Comparison of ENCODE assay signal across 15 cellular contexts in genomic region chr7:27122075-27122910, GRCh38. TPM values are rescaled to one million over a fixed set of nuclear protein-coding genes. Genes with fewer than 3 reads are reported as not detected.
DNase-seq lines count a peak whose midpoint lies in the region; ATAC-seq, FAIRE-seq and TF ChIP-seq lines count a peak whose summit lies in the region.
"Had no signal": no experiment of that assay in that cellular context is flagged by ENCODE, and none has a peak within 500 bp of the region (broad histone marks: within the 10 kb centered on the region; RNA-seq: fewer than 3 reads in every experiment).

No MANE protein-coding gene starts in this region.

- no peak for TF ChIP-seq EP300 in A549 (IDR thresholded peaks at IDR 0.05)

- peak; percentile 63 to 69 for ATAC-seq in A549
- ATAC-seq in RWPE2 (ENCODE audit: low read depth), result no peak
- ATAC-seq in GM21526 (IDR thresholded peaks at IDR 0.05; ENCODE audit: low FRiP score, unreplicated experiment), result no peak
- ATAC-seq in HG03521 (IDR thresholded peaks at IDR 0.05; ENCODE audit: unreplicated experiment), result no peak

- H3K9me3 Mint-ChIP-seq in nephron, result no peaks in the 10 kb centered on the region
- H3K9me3 Mint-ChIP-seq: activated naive CD4-positive, alpha-beta T cell treated with anti-CD3 and anti-CD28 coated beads for 36 hours had no signal

- peak overlapping the region; percentile 35 for H3K9ac ChIP-seq in fibroblast of lung (ENCODE audit: insufficient read depth, low read length)

- 3% methylated on average over 39 of the region's 42 CpGs for WGBS in A549 (ENCODE audit: missing lambda C conversion rate)

- H3K27ac Mint-ChIP-seq in nephron, result peak overlapping the region; percentile 98 to 100 (median 99)
- H3K27ac Mint-ChIP-seq: activated naive CD4-positive, alpha-beta T cell treated with anti-CD3 and anti-CD28 coated beads for 36 hours had no signal

- FAIRE-seq in A549 (lab: Jason Lieb, UNC), result no peak
- FAIRE-seq: GM18507 had no signal

- peak overlapping the region; percentile 90 to 93 (median 91) for H3K4me3 Mint-ChIP-seq in nephron
- H3K4me3 Mint-ChIP-seq: activated naive CD4-positive, alpha-beta T cell treated with anti-CD3 and anti-CD28 coated beads for 36 hours had no signal

- TF ChIP-seq RAD21 in A549 (conservative IDR thresholded peaks at IDR 0.05 in 1 of 2, IDR thresholded peaks at IDR 0.05 in 1 of 2), result 0 out of 5 replicates have a peak, but pooled peaks of 1 of the 2 experiments have one; percentile 11

- H3K4me1 ChIP-seq in A549, result peaks cover 49% of the 10 kb centered on the region
- no peaks in the 10 kb centered on the region for H3K4me1 ChIP-seq in RWPE2 (ENCODE audit: insufficient read depth, poor library complexity, severe bottlenecking)
- H3K4me1 ChIP-seq in fibroblast of lung (ENCODE audit: control insufficient read depth, extremely low read depth, insufficient read depth, low read length), result peaks cover 27% of the 10 kb centered on the region

- peaks cover 94% of the 10 kb centered on the region for H3K4me1 Mint-ChIP-seq in nephron

- DNase-seq in A549 (ENCODE audit: low read depth in 1 of 2, low spot score in 1 of 2), result peak; percentile 55 to 69
- DNase-seq in RWPE2 (ENCODE audit: low spot score), result peak; percentile 33
- peak; percentile 41 to 42 for DNase-seq in fibroblast of lung (ENCODE audit: low read depth in 2 of 2)
- no peak for DNase-seq in NCI-H2227 treated with DMSO at 0.1 percent for 48 hours (lab: John Stamatoyannopoulos, UW)
- no peak for DNase-seq in NOMO-1 treated with DMSO at 0.1 percent for 48 hours (lab: John Stamatoyannopoulos, UW; ENCODE audit: unreplicated experiment)
- DNase-seq: activated CD4-positive, alpha-beta T cell treated with anti-CD3 and anti-CD28 coated beads for 4 hours; activated naive CD4-positive, alpha-beta T cell treated with anti-CD3 and anti-CD28 coated beads for 36 hours; hypothalamus; NCI-H82; stimulated activated CD4-positive, alpha-beta T cell treated with anti-CD3 and anti-CD28 coated beads, Interleukin-2, amount 100 ng/mL, for 48 hours; SW 1271 had no signal

- POLR2A ChIA-PET in A549 (lab: Yijun Ruan, JAX), result interaction anchor here (0.8 to 1.9 kb wide), 7 partner anchors 8 to 258 kb away, joined by 3 to 9 read pairs (median 5); partner anchors contain the start of genes HOXA4, HOXA5 and SKAP2

- H3K36me3 ChIP-seq in RWPE2 (ENCODE audit: low read depth) (no peaks in the 10 kb centered on the region), fibroblast of lung (ENCODE audit: control insufficient read depth, insufficient read depth, low read length) (no peaks in the 10 kb centered on the region)

- no peak overlapping the region for H2AFZ ChIP-seq in fibroblast of lung (ENCODE audit: low read length)

- peaks cover 85% of the 10 kb centered on the region for H3K36me3 Mint-ChIP-seq in nephron (ENCODE audit: low read depth)

- CTCF ChIA-PET in A549 (lab: Yijun Ruan, JAX), result interaction anchor here (0.5 to 2.6 kb wide), 7 partner anchors 8 to 461 kb away, joined by 3 to 6 read pairs (median 4); partner anchors contain the start of genes HOXA4 and HOXA5

- no peaks in the 10 kb centered on the region for H4K20me1 ChIP-seq in fibroblast of lung (ENCODE audit: control insufficient read depth, extremely low read depth, insufficient read depth, low read length)

- TF ChIP-seq CTCF in A549 (IDR thresholded peaks at IDR 0.05) (no peak), RWPE2 (IDR thresholded peaks at IDR 0.05; ENCODE audit: poor library complexity, severe bottlenecking) (no peak), fibroblast of lung (conservative IDR thresholded peaks at IDR 0.05 in 1 of 2, IDR thresholded peaks at IDR 0.05 in 1 of 2; ENCODE audit: low read depth in 1 of 2, low read length in 2 of 2) (no peak), nephron (IDR thresholded peaks at IDR 0.05; ENCODE audit: unreplicated experiment in 3 of 3) (no peak)

- H3K27ac ChIP-seq in A549 (peak overlapping the region; percentile 89 to 90), RWPE2 (ENCODE audit: poor library complexity, severe bottlenecking) (no peak overlapping the region), fibroblast of lung (ENCODE audit: insufficient read depth, low read length) (peak overlapping the region; percentile 74)

- no peaks in the 10 kb centered on the region for H3K9me3 ChIP-seq in A549
- no peaks in the 10 kb centered on the region for H3K9me3 ChIP-seq in RWPE2 (ENCODE audit: severe bottlenecking)
- no peaks in the 10 kb centered on the region for H3K9me3 ChIP-seq in fibroblast of lung (ENCODE audit: control insufficient read depth, insufficient read depth, low read depth, low read length)

- H3K27me3 Mint-ChIP-seq in nephron (ENCODE audit: low read depth), result peaks cover 9% of the 10 kb centered on the region

- peak overlapping the region; percentile 85 for H3K4me2 ChIP-seq in A549
- peak overlapping the region; percentile 90 for H3K4me2 ChIP-seq in fibroblast of lung (ENCODE audit: extremely low read depth, insufficient read depth, low read length)

- H3K79me2 ChIP-seq in fibroblast of lung (ENCODE audit: control insufficient read depth, insufficient read depth, low read length), result peaks cover 35% of the 10 kb centered on the region

- peak; percentile 36 for TF ChIP-seq POLR2A in A549 (IDR thresholded peaks at IDR 0.05; ENCODE audit: low read length)

- peak overlapping the region; percentile 57 for H3K4me3 ChIP-seq in A549
- H3K4me3 ChIP-seq in RWPE2 (ENCODE audit: severe bottlenecking), result no peak overlapping the region
- peak overlapping the region; percentile 35 to 57 (median 41) for H3K4me3 ChIP-seq in fibroblast of lung (replicated peaks in 1 of 4; ENCODE audit: control extremely low read depth in 1 of 4, insufficient read depth in 1 of 4, low read depth in 3 of 4, low read length in 4 of 4)

- H3K27me3 ChIP-seq in RWPE2 (ENCODE audit: insufficient read depth, poor library complexity, severe bottlenecking) (no peaks in the 10 kb centered on the region), fibroblast of lung (ENCODE audit: control insufficient read depth, insufficient read depth, low read length) (no peaks in the 10 kb centered on the region)

TF ChIP-seq in A549, 52 proteins besides CTCF, POLR2A, EP300 and RAD21 (continues in another document):
- peak; percentile 30; the same call in 1 of the 2 replicates for TF ChIP-seq PHF8 (IDR thresholded peaks at IDR 0.05; ENCODE audit: borderline replicate concordance, low read depth)

RNA-seq across cellular contexts. Expression of gene HOXA4, which starts 8.3 kb away (rescaled TPM):
- 2.6 and 2.8 TPM in 2 replicates for polyA plus RNA-seq in A549 (2011; rRNA removed)
- polyA plus RNA-seq in A549 (2012; cell fraction: cytosol; rRNA removed), result 3.3 TPM in 2 replicates
- polyA plus RNA-seq in A549 (2012; cell fraction: nucleus; rRNA removed), result 1.7 and 3.5 TPM in 2 replicates
- 2.1 to 3.0 TPM (median 2.3 TPM) in 3 replicates for polyA plus RNA-seq in A549 (2017; fragmentation: RNase III; extraction: RNeasy Plus Mini Kit Qiagen cat#74134 plus additional on column Dnase treatment)
- polyA minus RNA-seq in A549 (2011; rRNA and poly(A)+ RNA removed), result 1.7 and 1.8 TPM in 2 replicates
- 0.33 and 0.51 TPM in 2 replicates for total RNA-seq in fibroblast of lung
- 2.4 and 3.6 TPM in 2 replicates for polyA plus RNA-seq in fibroblast of lung
- polyA plus RNA-seq in fibroblast of lung (2012), result 2.6 and 3.3 TPM in 2 replicates
- polyA minus RNA-seq in fibroblast of lung (ENCODE audit: low replicate concordance), result 1.6 and 3.6 TPM in 2 replicates

RNA-seq across cellular contexts. Expression of gene HOXA2, which starts 19.8 kb away (rescaled TPM):
- polyA plus RNA-seq in A549 (2011; rRNA removed) (2.1 and 2.4 TPM in 2 replicates), A549 (2017; fragmentation: RNase III; extraction: RNeasy Plus Mini Kit Qiagen cat#74134 plus additional on column Dnase treatment) (1.3 to 1.5 TPM (median 1.4 TPM) in 3 replicates), fibroblast of lung (2.3 and 2.6 TPM in 2 replicates)
- 1.1 and 1.2 TPM in 2 replicates for polyA plus RNA-seq in A549 (2012; cell fraction: cytosol; rRNA removed)
- polyA plus RNA-seq in A549 (2012; cell fraction: nucleus; rRNA removed), result 4.0 and 5.5 TPM in 2 replicates
- polyA minus RNA-seq in A549 (2011; rRNA and poly(A)+ RNA removed), result 0.83 TPM in 2 replicates
- 1.0 and 1.3 TPM in 2 replicates for total RNA-seq in fibroblast of lung
- 1.4 and 2.2 TPM in 2 replicates for polyA plus RNA-seq in fibroblast of lung (2012)
- polyA minus RNA-seq in fibroblast of lung (ENCODE audit: low replicate concordance), result 2.1 and 2.3 TPM in 2 replicates
- total RNA-seq: activated naive CD4-positive, alpha-beta T cell treated with anti-CD3 and anti-CD28 coated beads for 36 hours had no signal

RNA-seq across cellular contexts. Expression of gene HOXA5, which starts 21.2 kb away (rescaled TPM):
- 6.3 and 6.5 TPM in 2 replicates for polyA plus RNA-seq in A549 (2011; rRNA removed)
- 4.4 and 5.0 TPM in 2 replicates for polyA plus RNA-seq in A549 (2012; cell fraction: cytosol; rRNA removed)
- 4.4 and 4.9 TPM in 2 replicates for polyA plus RNA-seq in A549 (2012; cell fraction: nucleus; rRNA removed)
- 2.9 to 4.9 TPM (median 4.0 TPM) in 3 replicates for polyA plus RNA-seq in A549 (2017; fragmentation: RNase III; extraction: RNeasy Plus Mini Kit Qiagen cat#74134 plus additional on column Dnase treatment)
- polyA minus RNA-seq in A549 (2011; rRNA and poly(A)+ RNA removed), result 2.5 and 3.1 TPM in 2 replicates
- total RNA-seq in fibroblast of lung, result 18.3 and 22.1 TPM in 2 replicates
- polyA plus RNA-seq in fibroblast of lung, result 16.6 and 35.6 TPM in 2 replicates
- polyA plus RNA-seq in fibroblast of lung (2012), result 17.5 and 31.8 TPM in 2 replicates
- polyA minus RNA-seq in fibroblast of lung (ENCODE audit: low replicate concordance), result 3.1 and 3.9 TPM in 2 replicates
- total RNA-seq: activated naive CD4-positive, alpha-beta T cell treated with anti-CD3 and anti-CD28 coated beads for 36 hours had no signal

RNA-seq across cellular contexts. Expression of gene HOXA6, which starts 25.3 kb away (rescaled TPM):
- polyA plus RNA-seq in A549 (2011; rRNA removed) (0.78 and 0.90 TPM in 2 replicates), A549 (2017; fragmentation: RNase III; extraction: RNeasy Plus Mini Kit Qiagen cat#74134 plus additional on column Dnase treatment) (1.6 to 2.2 TPM (median 2.1 TPM) in 3 replicates), fibroblast of lung (0.70 and 1.2 TPM in 2 replicates)
- polyA plus RNA-seq in A549 (2012; cell fraction: cytosol; rRNA removed), result 1.9 and 2.0 TPM in 2 replicates
- polyA plus RNA-seq in A549 (2012; cell fraction: nucleus; rRNA removed), result 2.5 and 3.2 TPM in 2 replicates
- polyA minus RNA-seq in A549 (2011; rRNA and poly(A)+ RNA removed), result 0.58 and 2.0 TPM in 2 replicates
- total RNA-seq in fibroblast of lung, result 3.6 and 4.4 TPM in 2 replicates
- polyA plus RNA-seq in fibroblast of lung (2012), result 1.6 and 3.8 TPM in 2 replicates
- 0.30 and 1.6 TPM in 2 replicates for polyA minus RNA-seq in fibroblast of lung (ENCODE audit: low replicate concordance)
- total RNA-seq: activated naive CD4-positive, alpha-beta T cell treated with anti-CD3 and anti-CD28 coated beads for 36 hours had no signal

RNA-seq across cellular contexts. Expression of gene HOXA1, which starts 26.5 kb away (rescaled TPM):
- polyA plus RNA-seq in A549 (2011; rRNA removed) (4.8 and 5.0 TPM in 2 replicates), A549 (2017; fragmentation: RNase III; extraction: RNeasy Plus Mini Kit Qiagen cat#74134 plus additional on column Dnase treatment) (2.6 to 3.0 TPM (median 2.8 TPM) in 3 replicates), fibroblast of lung (0.58 and 0.83 TPM in 2 replicates)
- 3.3 and 3.5 TPM in 2 replicates for polyA plus RNA-seq in A549 (2012; cell fraction: cytosol; rRNA removed)
- 2.0 and 2.5 TPM in 2 replicates for polyA plus RNA-seq in A549 (2012; cell fraction: nucleus; rRNA removed)
- 2.5 and 3.2 TPM in 2 replicates for polyA minus RNA-seq in A549 (2011; rRNA and poly(A)+ RNA removed)
- total RNA-seq in fibroblast of lung, result 0.50 and 0.51 TPM in 2 replicates
- polyA plus RNA-seq in fibroblast of lung (2012), result 0.66 and 0.67 TPM in 2 replicates
- 1.1 TPM in 1 of 2 replicates, not detected in the other for polyA minus RNA-seq in fibroblast of lung (ENCODE audit: low replicate concordance)

Comparison
In these comparisons a context has a peak if more than half of its experiments do, and no peak if none do; other contexts are left out.
1. ATAC-seq: peak in A549 (2 of 2); none in RWPE2 (single experiment), GM21526 (single experiment) and HG03521 (single experiment).
2. DNase-seq: peak in A549 (2 of 2), RWPE2 (single experiment) and fibroblast of lung (2 of 2); none in NCI-H2227 treated with DMSO at 0.1 percent for 48 hours (single experiment) and NOMO-1 treated with DMSO at 0.1 percent for 48 hours (single experiment).